11 cellular contexts compared by ENCODE assay signal in genomic region chr20:44102582-44102981, GRCh38.
"Had no signal": no experiment of that assay in that cellular context is flagged by ENCODE, and none has a peak within 500 bp of the region (broad histone marks: within the 10 kb centered on the region; RNA-seq: fewer than 3 reads in every experiment).

No MANE protein-coding gene starts in this region.

- H3K4me1 ChIP-seq: HAP-1 had no signal

- H3K27ac ChIP-seq: GM23248 had no signal

- ATAC-seq: GM23338, HCT116 had no signal

- H3K9me3 ChIP-seq: HAP-1 had no signal

- DNase-seq: GM23248, GOT3, H7, H9, HCEC 1CT, HFFc6 had no signal

- H3K4me3 ChIP-seq: GM23248, GM23338, HAP-1 had no signal

- FAIRE-seq: H1, H54 had no signal

- H3K36me3 ChIP-seq: HAP-1 had no signal
